In the genomic region with DNA sequence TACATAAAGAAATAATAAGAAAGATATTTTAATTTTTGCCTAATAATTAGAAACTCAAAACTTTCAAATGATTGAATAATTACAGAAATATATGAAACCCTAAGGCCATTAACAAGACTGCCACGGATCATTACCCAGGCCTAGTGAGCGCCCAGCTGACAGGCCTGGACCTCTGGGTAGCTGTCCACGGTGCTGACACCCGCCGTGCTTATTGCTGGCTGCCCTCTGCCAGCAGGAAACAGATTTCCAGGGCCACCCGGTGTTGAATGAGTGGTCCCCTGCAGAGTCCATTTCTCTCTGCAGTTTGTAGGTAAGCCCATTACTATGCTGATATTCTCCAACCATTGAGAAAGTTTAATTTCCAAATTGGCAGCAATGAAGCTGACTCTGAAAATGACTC, we compare ENCODE assay signal across 10 cellular contexts.
A peak's percentile ranks its signal among the peaks of the same experiment; 100 is the strongest.
DNase-seq lines count a peak whose midpoint lies in the region; ATAC-seq, FAIRE-seq and TF ChIP-seq lines count a peak whose summit lies in the region.
"Had no signal": no experiment of that assay in that cellular context is flagged by ENCODE, and none has a peak within 500 bp of the region (broad histone marks: within the 10 kb centered on the region; RNA-seq: fewer than 3 reads in every experiment).

No MANE protein-coding gene starts in this region.

- no peak for FAIRE-seq in frontal cortex (lab: Jason Lieb, UNC)

- H3K27ac Mint-ChIP-seq in chondrocyte (ENCODE audit: unreplicated experiment) = no peak overlapping the region
- H3K27ac Mint-ChIP-seq: brain had no signal

- H3K9me3 Mint-ChIP-seq in chondrocyte (ENCODE audit: low read depth) = peaks cover 14% of the 10 kb centered on the region
- H3K9me3 Mint-ChIP-seq: brain had no signal

- H3K27me3 Mint-ChIP-seq in chondrocyte (ENCODE audit: low read depth) = no peaks in the 10 kb centered on the region

- H3K4me3 ChIP-seq in H7 (ENCODE audit: insufficient read depth, low read depth, low read length) = no peak overlapping the region

- no peak for TF ChIP-seq CTCF in chondrocyte (IDR thresholded peaks at IDR 0.05)

- no peaks in the 10 kb centered on the region for H3K36me3 Mint-ChIP-seq in chondrocyte (ENCODE audit: low read depth)
- H3K36me3 Mint-ChIP-seq: brain had no signal

- H3K36me3 ChIP-seq in H7 (replicated peaks; ENCODE audit: control insufficient read depth, insufficient read depth, low read length) = no peaks in the 10 kb centered on the region

- DNase-seq in COLO829 (ENCODE audit: low spot score) (peak; percentile 10), H7 (peak; percentile 64), UCSD-AML1 (lab: John Stamatoyannopoulos, UW; ENCODE audit: unreplicated experiment) (peak; percentile 27), islet precursor cell (peak; percentile 77), frontal cortex (ENCODE audit: low spot score in 2 of 2) (no peak), chondrocyte (ENCODE audit: low spot score) (no peak)
- DNase-seq: NCI-H524 had no signal

- H3K27me3 ChIP-seq in H7 (ENCODE audit: control insufficient read depth, insufficient read depth, low read length) = no peaks in the 10 kb centered on the region; the same call in 1 of the 2 replicates

- ATAC-seq in HG02798 (IDR thresholded peaks at IDR 0.05; ENCODE audit: poor library complexity, unreplicated experiment) (no peak), HG02678 (IDR thresholded peaks at IDR 0.05; ENCODE audit: unreplicated experiment) (no peak)

- no peaks in the 10 kb centered on the region for H3K4me1 Mint-ChIP-seq in chondrocyte (ENCODE audit: low read depth)
- H3K4me1 Mint-ChIP-seq: brain had no signal

- no peak overlapping the region for H3K4me3 Mint-ChIP-seq in chondrocyte (ENCODE audit: unreplicated experiment)
- H3K4me3 Mint-ChIP-seq: brain had no signal

Comparison
In these comparisons a context has a peak if more than half of its experiments do, and no peak if none do; other contexts are left out.
1. DNase-seq: peak in COLO829 (single experiment), H7 (single experiment), UCSD-AML1 (single experiment) and islet precursor cell (single experiment); none in frontal cortex (0 of 2) and chondrocyte (single experiment).